In genomic region chr2:45134726-45135125, GRCh38 we compare ENCODE assay signal across 11 cellular contexts.
A peak's percentile ranks its signal among the peaks of the same experiment; 100 is the strongest.
DNase-seq lines count a peak whose midpoint lies in the region; ATAC-seq and TF ChIP-seq lines count a peak whose summit lies in the region.
"Had no signal": no experiment of that assay in that cellular context is flagged by ENCODE, and none has a peak within 500 bp of the region (broad histone marks: within the 10 kb centered on the region; RNA-seq: fewer than 3 reads in every experiment).

No MANE protein-coding gene starts in this region.

- in situ Hi-C loops in SK-MEL-5 (cut with HindIII; ENCODE audit: low pct_unique_long_range_greater_than_20kb, low sequenced_read_pairs) = no loop called here

- H3K27me3 ChIP-seq in HL-60 (ENCODE audit: insufficient read depth, poor library complexity, severe bottlenecking) = no peaks in the 10 kb centered on the region

- no peak for ATAC-seq in GM19397 (IDR thresholded peaks at IDR 0.05; ENCODE audit: unreplicated experiment)

- intact Hi-C loops in CD14-positive monocyte (cut with micrococcal nuclease) = no loop called here
- intact Hi-C loops in activated T-helper 1 cell treated with anti-CD3 and anti-CD28 coated beads, Interleukin-12 subunit alpha, Interleukin-12 subunit beta, Interleukin-2, Interleukin-4 antibody, amounts not matched to agents 30 ng/mL and 10 ng/mL and 1 ng/mL, durations not matched to agents 14 hours and 24 hours and 36 hours (cut with micrococcal nuclease) = no loop called here

- peak overlapping the region in 1 of 2 donors; percentile 65 for H3K4me3 Mint-ChIP-seq in CD14-positive monocyte
- H3K4me3 Mint-ChIP-seq in activated T-helper 1 cell treated with anti-CD3 and anti-CD28 coated beads, Interleukin-12 subunit alpha, Interleukin-12 subunit beta, Interleukin-2, Interleukin-4 antibody, amounts not matched to agents 30 ng/mL and 10 ng/mL and 1 ng/mL, durations not matched to agents 14 hours and 24 hours and 36 hours = no peak overlapping the region

- no peaks in the 10 kb centered on the region for H3K36me3 Mint-ChIP-seq in CD14-positive monocyte
- H3K36me3 Mint-ChIP-seq in activated T-helper 1 cell treated with anti-CD3 and anti-CD28 coated beads, Interleukin-12 subunit alpha, Interleukin-12 subunit beta, Interleukin-2, Interleukin-4 antibody, amounts not matched to agents 30 ng/mL and 10 ng/mL and 1 ng/mL, durations not matched to agents 14 hours and 24 hours and 36 hours (ENCODE audit: low read depth) = no peaks in the 10 kb centered on the region

- H3K4me1 Mint-ChIP-seq in CD14-positive monocyte = peaks cover 34% of the 10 kb centered on the region
- no peaks in the 10 kb centered on the region for H3K4me1 Mint-ChIP-seq in activated T-helper 1 cell treated with anti-CD3 and anti-CD28 coated beads, Interleukin-12 subunit alpha, Interleukin-12 subunit beta, Interleukin-2, Interleukin-4 antibody, amounts not matched to agents 30 ng/mL and 10 ng/mL and 1 ng/mL, durations not matched to agents 14 hours and 24 hours and 36 hours (ENCODE audit: low read depth)

- peaks cover 0 to 5% (median 2%) of the 10 kb centered on the region in 7 donors for H3K9me3 Mint-ChIP-seq in CD14-positive monocyte
- H3K9me3 Mint-ChIP-seq in activated T-helper 1 cell treated with anti-CD3 and anti-CD28 coated beads, Interleukin-12 subunit alpha, Interleukin-12 subunit beta, Interleukin-2, Interleukin-4 antibody, amounts not matched to agents 30 ng/mL and 10 ng/mL and 1 ng/mL, durations not matched to agents 14 hours and 24 hours and 36 hours = no peaks in the 10 kb centered on the region

- peak overlapping the region; percentile 55 for H3K27ac ChIP-seq in HL-60 (replicated peaks)

- H3K27ac Mint-ChIP-seq in CD14-positive monocyte = peak overlapping the region; percentile 20 to 89 (median 78)
- no peak overlapping the region for H3K27ac Mint-ChIP-seq in activated T-helper 1 cell treated with anti-CD3 and anti-CD28 coated beads, Interleukin-12 subunit alpha, Interleukin-12 subunit beta, Interleukin-2, Interleukin-4 antibody, amounts not matched to agents 30 ng/mL and 10 ng/mL and 1 ng/mL, durations not matched to agents 14 hours and 24 hours and 36 hours

- TF ChIP-seq CTCF in CD14-positive monocyte (IDR thresholded peaks at IDR 0.05) (no peak), HL-60 (IDR thresholded peaks at IDR 0.05; ENCODE audit: insufficient read depth, low read length) (no peak)

- H3K27me3 Mint-ChIP-seq in CD14-positive monocyte (ENCODE audit: low read depth in 3 of 3) = peaks cover 2 to 4% (median 3%) of the 10 kb centered on the region in 3 donors
- peaks cover 3% of the 10 kb centered on the region for H3K27me3 Mint-ChIP-seq in activated T-helper 1 cell treated with anti-CD3 and anti-CD28 coated beads, Interleukin-12 subunit alpha, Interleukin-12 subunit beta, Interleukin-2, Interleukin-4 antibody, amounts not matched to agents 30 ng/mL and 10 ng/mL and 1 ng/mL, durations not matched to agents 14 hours and 24 hours and 36 hours (ENCODE audit: insufficient read depth)

- no peak for DNase-seq in CD14-positive monocyte (ENCODE audit: low spot score)
- DNase-seq in HL-60 (ENCODE audit: low read depth in 1 of 2, low spot score in 1 of 2) = peak; percentile 81 to 84
- peak; percentile 33 for DNase-seq in SK-MEL-5 (ENCODE audit: low read depth, low spot score)
- DNase-seq in kidney tubule cell (ENCODE audit: low spot score) = peak; percentile 25
- no peak for DNase-seq in NCI-H2171 (lab: John Stamatoyannopoulos, UW)
- no peak for DNase-seq in activated T-helper 1 cell treated with anti-CD3 and anti-CD28 coated beads, Interleukin-12 subunit alpha, Interleukin-12 subunit beta, Interleukin-2, Interleukin-4 antibody, amounts not matched to agents 30 ng/mL and 10 ng/mL and 1 ng/mL, durations not matched to agents 14 hours and 24 hours and 36 hours (ENCODE audit: low spot score)
- no peak for DNase-seq in iPS-NIHi11 (ENCODE audit: low spot score)
- DNase-seq: effector CD8-positive, alpha-beta T cell; left cardiac atrium; NCI-H1417 treated with DMSO at 0.1 percent for 48 hours had no signal

- H3K4me3 ChIP-seq in HL-60 (replicated peaks; ENCODE audit: insufficient read depth, low read length) = no peak overlapping the region

Comparison
In these comparisons a context has a peak if more than half of its experiments do, and no peak if none do; other contexts are left out.
1. DNase-seq: peak in HL-60 (2 of 2), SK-MEL-5 (single experiment) and kidney tubule cell (single experiment); none in CD14-positive monocyte (single experiment), NCI-H2171 (single experiment), activated T-helper 1 cell treated with anti-CD3 and anti-CD28 coated beads, Interleukin-12 subunit alpha, Interleukin-12 subunit beta, Interleukin-2, Interleukin-4 antibody, amounts not matched to agents 30 ng/mL and 10 ng/mL and 1 ng/mL, durations not matched to agents 14 hours and 24 hours and 36 hours (single experiment) and iPS-NIHi11 (single experiment).